Comparison of ENCODE assay signal across 18 cellular contexts in genomic region chr2:118670281-118670680, GRCh38.
"Had no signal": no experiment of that assay in that cellular context is flagged by ENCODE, and none has a peak within 500 bp of the region (broad histone marks: within the 10 kb centered on the region; RNA-seq: fewer than 3 reads in every experiment).

No MANE protein-coding gene starts in this region.

- H3K27ac ChIP-seq: adrenal gland, right atrium auricular region, upper lobe of left lung had no signal

- DNase-seq: activated CD4-positive, alpha-beta T cell treated with anti-CD3 and anti-CD28 coated beads, Interleukin-2, amount 50 U/mL, for 48 hours; activated CD4-positive, CD25-positive, alpha-beta regulatory T cell treated with anti-CD3 and anti-CD28 coated beads, Interleukin-2, amount 50 U/mL, for 72 hours; activated naive CD4-positive, alpha-beta T cell treated with anti-CD3 and anti-CD28 coated beads, Interleukin-2, amount 50 U/mL, for 16 hours; activated T-cell treated with anti-CD3 and anti-CD28 coated beads, Interleukin-2, amount 50 U/mL, for 1 hour; cortex of kidney; effector CD4-positive, alpha-beta T cell; natural killer cell; nucleus accumbens; small intestine; stimulated activated naive CD8-positive, alpha-beta T cell treated with anti-CD3 and anti-CD28 coated beads, Interleukin-15, Interleukin-2, amounts not matched to agents 100 U/mL and 50 U/mL, for 24 hours; T-helper 1 cell; T1000; upper lobe of left lung had no signal

- H3K27me3 Mint-ChIP-seq: central memory CD8-positive, alpha-beta T cell had no signal

- H3K36me3 Mint-ChIP-seq: natural killer cell had no signal

- H3K4me1 Mint-ChIP-seq: central memory CD8-positive, alpha-beta T cell; natural killer cell had no signal

- H3K4me1 ChIP-seq: adrenal gland had no signal

- H3K9me3 ChIP-seq: adrenal gland, right atrium auricular region, upper lobe of left lung had no signal

- H3K27me3 ChIP-seq: adrenal gland, right atrium auricular region, upper lobe of left lung had no signal

- H3K27ac Mint-ChIP-seq: activated T-helper 2 cell treated with anti-CD3 and anti-CD28 coated beads, Interferon-gamma antibody, Interleukin-2, Interleukin-4, amounts not matched to agents 10 μg/mL and 5 μg/mL and 100 μg/mL, durations not matched to agents 14 hours and 24 hours and 36 hours; natural killer cell; progenitor cell of endocrine pancreas had no signal

- ATAC-seq: natural killer cell; stimulated activated naive CD8-positive, alpha-beta T cell treated with anti-CD3 and anti-CD28 coated beads, Interleukin-15, Interleukin-2, amounts not matched to agents 100 U/mL and 50 U/mL, for 24 hours had no signal

- H3K4me3 Mint-ChIP-seq: central memory CD8-positive, alpha-beta T cell; natural killer cell had no signal

- H3K36me3 ChIP-seq: adrenal gland, right atrium auricular region, upper lobe of left lung had no signal

- H3K9me3 Mint-ChIP-seq: activated T-helper 2 cell treated with anti-CD3 and anti-CD28 coated beads, Interferon-gamma antibody, Interleukin-2, Interleukin-4, amounts not matched to agents 10 μg/mL and 5 μg/mL and 100 μg/mL, durations not matched to agents 14 hours and 24 hours and 36 hours; central memory CD8-positive, alpha-beta T cell; natural killer cell had no signal

- H3K4me3 ChIP-seq: adrenal gland, right atrium auricular region, upper lobe of left lung had no signal
